ENCODE assay signal across 22 cellular contexts in genomic region chr1:4084053-4084431, GRCh38.
"Had no signal": no experiment of that assay in that cellular context is flagged by ENCODE, and none has a peak within 500 bp of the region (broad histone marks: within the 10 kb centered on the region; RNA-seq: fewer than 3 reads in every experiment).

No MANE protein-coding gene starts in this region.

- H3K36me3 ChIP-seq: gastrocnemius medialis, lower lobe of right lung, neutrophil, ovary, spleen had no signal

- H3K27me3 ChIP-seq: neutrophil, ovary had no signal

- H3K27ac ChIP-seq: gastrocnemius medialis, lower lobe of right lung, neutrophil, ovary, psoas muscle, spleen had no signal

- H3K9me3 ChIP-seq: gastrocnemius medialis, lower lobe of right lung, neutrophil, ovary, psoas muscle had no signal

- H3K4me3 ChIP-seq: gastrocnemius medialis, lower lobe of right lung, ovary, psoas muscle, spleen had no signal

- H3K4me1 ChIP-seq: gastrocnemius medialis, lower lobe of right lung, psoas muscle, spleen had no signal

- ATAC-seq: activated CD4-positive, alpha-beta T cell treated with anti-CD3 and anti-CD28 coated beads for 36 hours; activated naive CD4-positive, alpha-beta T cell treated with anti-CD3 and anti-CD28 coated beads, Interleukin-2, amount 50 U/mL, for 72 hours; activated T-cell treated with anti-CD3 and anti-CD28 coated beads, Interleukin-2, amount 50 U/mL, for 72 hours; effector memory CD8-positive, alpha-beta T cell; gastrocnemius medialis; natural killer cell treated with Interleukin-12 subunit alpha and Interleukin-12 subunit beta and Interleukin-15 and Interleukin-18, amount 100 ng/mL, for 72 hours; psoas muscle; stimulated activated naive CD8-positive, alpha-beta T cell treated with anti-CD3 and anti-CD28 coated beads, Interleukin-15, Interleukin-2, amounts not matched to agents 100 U/mL and 50 U/mL, for 24 hours had no signal

- DNase-seq: activated CD4-positive, alpha-beta T cell treated with anti-CD3 and anti-CD28 coated beads for 36 hours; activated CD4-positive, alpha-beta T cell treated with anti-CD3 and anti-CD28 coated beads, Interleukin-2, amount 50 U/mL, for 4 hours; activated CD4-positive, CD25-positive, alpha-beta regulatory T cell; activated naive CD4-positive, alpha-beta T cell; activated T-cell treated with anti-CD3 and anti-CD28 coated beads for 4 hours; activated T-cell treated with anti-CD3 and anti-CD28 coated beads, Interleukin-2, amount 50 U/mL, for 72 hours; cortex of kidney; effector memory CD8-positive, alpha-beta T cell; erythroblast; gastrocnemius medialis; glutamatergic neuron; islet precursor cell; lower lobe of right lung; mesendoderm; ovary; psoas muscle; stimulated activated naive CD8-positive, alpha-beta T cell treated with anti-CD3 and anti-CD28 coated beads, Interleukin-15, Interleukin-2, amounts not matched to agents 100 U/mL and 50 U/mL, for 24 hours; T-helper 1 cell had no signal
